In genomic region chr6:137893726-137894125, GRCh38 we compare ENCODE assay signal across 13 cellular contexts.
"Had no signal": no experiment of that assay in that cellular context is flagged by ENCODE, and none has a peak within 500 bp of the region (broad histone marks: within the 10 kb centered on the region; RNA-seq: fewer than 3 reads in every experiment).

No MANE protein-coding gene starts in this region.

- H3K4me1 Mint-ChIP-seq: activated naive CD4-positive, alpha-beta T cell treated with anti-CD3 and anti-CD28 coated beads, Interleukin-2, amount 10 ng/mL, durations not matched to agents 7 days and 5 days; central memory CD8-positive, alpha-beta T cell had no signal

- H3K36me3 ChIP-seq: left ventricle myocardium inferior, WERI-Rb-1 had no signal

- H3K4me3 ChIP-seq: left ventricle myocardium inferior had no signal

- DNase-seq: activated CD4-positive, alpha-beta T cell treated with anti-CD3 and anti-CD28 coated beads, Interleukin-2, amount 10 ng/mL, durations not matched to agents 24 days and 14 days; activated naive CD4-positive, alpha-beta T cell treated with anti-CD3 and anti-CD28 coated beads, Interleukin-2, amount 10 ng/mL, durations not matched to agents 7 days and 5 days; activated T-cell treated with anti-CD3 and anti-CD28 coated beads for 4 hours; effector memory CD4-positive, alpha-beta T cell; foreskin melanocyte; kidney; left ventricle myocardium inferior; stimulated activated CD4-positive, alpha-beta T cell treated with anti-CD3 and anti-CD28 coated beads, Interleukin-2, amount 100 ng/mL, for 48 hours; stimulated activated naive CD8-positive, alpha-beta T cell treated with anti-CD3 and anti-CD28 coated beads, Interleukin-15, Interleukin-2, amounts not matched to agents 100 U/mL and 50 U/mL, for 24 hours; T-cell; WERI-Rb-1 had no signal

- H3K27me3 Mint-ChIP-seq: activated CD4-positive, alpha-beta T cell treated with anti-CD3 and anti-CD28 coated beads, Interleukin-2, amount 10 ng/mL, durations not matched to agents 24 days and 14 days; activated naive CD4-positive, alpha-beta T cell treated with anti-CD3 and anti-CD28 coated beads, Interleukin-2, amount 10 ng/mL, durations not matched to agents 7 days and 5 days; activated T-helper 17 cell treated with anti-CD3 and anti-CD28 coated beads, Interleukin-2, amount 50 U/mL, for 72 hours; central memory CD8-positive, alpha-beta T cell; T-cell had no signal

- H3K4me3 Mint-ChIP-seq: activated CD4-positive, alpha-beta T cell treated with anti-CD3 and anti-CD28 coated beads, Interleukin-2, amount 10 ng/mL, durations not matched to agents 24 days and 14 days; activated naive CD4-positive, alpha-beta T cell treated with anti-CD3 and anti-CD28 coated beads, Interleukin-2, amount 10 ng/mL, durations not matched to agents 7 days and 5 days; activated T-helper 17 cell treated with anti-CD3 and anti-CD28 coated beads, Interleukin-2, amount 50 U/mL, for 72 hours; central memory CD8-positive, alpha-beta T cell had no signal

- H3K27ac Mint-ChIP-seq: activated CD4-positive, alpha-beta T cell treated with anti-CD3 and anti-CD28 coated beads, Interleukin-2, amount 10 ng/mL, durations not matched to agents 24 days and 14 days; activated naive CD4-positive, alpha-beta T cell treated with anti-CD3 and anti-CD28 coated beads, Interleukin-2, amount 10 ng/mL, durations not matched to agents 7 days and 5 days; activated T-helper 17 cell treated with anti-CD3 and anti-CD28 coated beads, Interleukin-2, amount 50 U/mL, for 72 hours; T-cell had no signal

- H3K27ac ChIP-seq: left ventricle myocardium inferior, WERI-Rb-1 had no signal
